In genomic region chr1:223429313-223429731, GRCh38 we compare ENCODE assay signal across 16 cellular contexts. TPM values are rescaled to one million over a fixed set of nuclear protein-coding genes. Genes with fewer than 3 reads are reported as not detected.
DNase-seq lines count a peak whose midpoint lies in the region; ATAC-seq and TF ChIP-seq lines count a peak whose summit lies in the region.
"Had no signal": no experiment of that assay in that cellular context is flagged by ENCODE, and none has a peak within 500 bp of the region (broad histone marks: within the 10 kb centered on the region; RNA-seq: fewer than 3 reads in every experiment).

No MANE protein-coding gene starts in this region.

- peak overlapping the region in 1 of 4 donors; percentile 43 for H3K27ac ChIP-seq in transverse colon

- H3K36me3 Mint-ChIP-seq in HFFc6 (ENCODE audit: low read depth) (no peaks in the 10 kb centered on the region), WTC11 (no peaks in the 10 kb centered on the region), nephron progenitor cell (ENCODE audit: low read depth) (no peaks in the 10 kb centered on the region)
- H3K36me3 Mint-ChIP-seq: activated CD8-positive, alpha-beta memory T cell treated with anti-CD3 and anti-CD28 coated beads, Interleukin-2, amount 10 ng/mL, durations not matched to agents 7 days and 5 days; activated naive CD8-positive, alpha-beta T cell treated with anti-CD3 and anti-CD28 coated beads for 36 hours had no signal

- no peak for ATAC-seq in WTC11
- ATAC-seq: activated CD8-positive, alpha-beta memory T cell treated with anti-CD3 and anti-CD28 coated beads, Interleukin-2, amount 10 ng/mL, durations not matched to agents 7 days and 5 days had no signal

- POLR2A ChIA-PET in WTC11 (lab: Charles Lee): no interaction called here

- TF ChIP-seq CTCF in HFFc6 (IDR thresholded peaks at IDR 0.05): no peak
- TF ChIP-seq CTCF in transverse colon (IDR thresholded peaks at IDR 0.05): no peak
- TF ChIP-seq CTCF in WTC11 (IDR thresholded peaks at IDR 0.05): no peak
- TF ChIP-seq CTCF in nephron progenitor cell (IDR thresholded peaks at IDR 0.05): no peak

- H3K9me3 ChIP-seq in transverse colon: no peaks in the 10 kb centered on the region

- TF ChIP-seq EP300 in transverse colon (IDR thresholded peaks at IDR 0.05; ENCODE audit: low read depth): no peak

- H3K4me1 ChIP-seq in transverse colon: no peaks in the 10 kb centered on the region

- no peaks in the 10 kb centered on the region for H3K36me3 ChIP-seq in transverse colon

- TF ChIP-seq POLR2A in transverse colon (IDR thresholded peaks at IDR 0.05): no peak

- H3K27me3 ChIP-seq in transverse colon: no peaks in the 10 kb centered on the region

- no peak overlapping the region for H3K27ac Mint-ChIP-seq in HFFc6
- no peak overlapping the region for H3K27ac Mint-ChIP-seq in WTC11
- no peak overlapping the region for H3K27ac Mint-ChIP-seq in nephron progenitor cell
- H3K27ac Mint-ChIP-seq: activated CD8-positive, alpha-beta memory T cell treated with anti-CD3 and anti-CD28 coated beads, Interleukin-2, amount 10 ng/mL, durations not matched to agents 7 days and 5 days; activated naive CD8-positive, alpha-beta T cell treated with anti-CD3 and anti-CD28 coated beads for 36 hours had no signal

- H3K9me3 Mint-ChIP-seq in HFFc6 (no peaks in the 10 kb centered on the region), WTC11 (peaks cover 11% of the 10 kb centered on the region), nephron progenitor cell (peaks cover 5% of the 10 kb centered on the region)
- H3K9me3 Mint-ChIP-seq: activated naive CD8-positive, alpha-beta T cell treated with anti-CD3 and anti-CD28 coated beads for 36 hours had no signal

- H3K4me1 Mint-ChIP-seq in HFFc6 (ENCODE audit: low read depth): peaks cover 30% of the 10 kb centered on the region
- no peaks in the 10 kb centered on the region for H3K4me1 Mint-ChIP-seq in WTC11
- H3K4me1 Mint-ChIP-seq in nephron progenitor cell: peaks cover 7% of the 10 kb centered on the region
- H3K4me1 Mint-ChIP-seq: activated CD8-positive, alpha-beta memory T cell treated with anti-CD3 and anti-CD28 coated beads, Interleukin-2, amount 10 ng/mL, durations not matched to agents 7 days and 5 days; activated naive CD8-positive, alpha-beta T cell treated with anti-CD3 and anti-CD28 coated beads for 36 hours had no signal

- intact Hi-C loops in transverse colon (cut with DNase I; ENCODE audit: low total_unique reads): no loop called here

- DNase-seq in HFFc6 (peak; percentile 30), dedifferentiated amniotic fluid mesenchymal stem cell (ENCODE audit: extremely low spot score) (peak; percentile 22), kidney glomerular epithelial cell (lab: John Stamatoyannopoulos, UW) (peak; percentile 11), transverse colon (peak; percentile 10), WTC11 (ENCODE audit: low spot score) (no peak), Kasumi-1 (lab: John Stamatoyannopoulos, UW) (no peak), nephron progenitor cell (no peak)
- DNase-seq: activated CD8-positive, alpha-beta memory T cell treated with anti-CD3 and anti-CD28 coated beads, Interleukin-2, amount 10 ng/mL, durations not matched to agents 7 days and 5 days; activated naive CD8-positive, alpha-beta T cell treated with anti-CD3 and anti-CD28 coated beads for 36 hours; COR-L47; NCI-H1105 treated with DMSO at 0.1 percent for 48 hours; NCI-H69; SHP77 had no signal

- in situ Hi-C loops in transverse colon (cut with MboI; ENCODE audit: low pct_ligation_motif_present in 1 of 4, low pct_unique_long_range_greater_than_20kb in 1 of 4, low sequenced_read_pairs in 3 of 4): no loop called here

- H3K4me3 Mint-ChIP-seq in HFFc6 (no peak overlapping the region), WTC11 (no peak overlapping the region), nephron progenitor cell (no peak overlapping the region)
- H3K4me3 Mint-ChIP-seq: activated CD8-positive, alpha-beta memory T cell treated with anti-CD3 and anti-CD28 coated beads, Interleukin-2, amount 10 ng/mL, durations not matched to agents 7 days and 5 days; activated naive CD8-positive, alpha-beta T cell treated with anti-CD3 and anti-CD28 coated beads for 36 hours had no signal

- H3K4me3 ChIP-seq in transverse colon: no peak overlapping the region

- WGBS in transverse colon (ENCODE audit: low coverage in 1 of 2), 2 donors: 58% methylated on average over 2 of the region's 2 CpGs; no CpG with 5 or more reads in 1 of the 2 donors

- CTCF ChIA-PET in WTC11 (lab: Charles Lee): no interaction called here

- H3K27me3 Mint-ChIP-seq in HFFc6 (ENCODE audit: insufficient read depth): peaks cover 11% of the 10 kb centered on the region
- no peaks in the 10 kb centered on the region; the same call in 1 of the 2 replicates for H3K27me3 Mint-ChIP-seq in WTC11 (ENCODE audit: low read depth)
- H3K27me3 Mint-ChIP-seq in nephron progenitor cell (ENCODE audit: low read depth, poor library complexity): no peaks in the 10 kb centered on the region
- H3K27me3 Mint-ChIP-seq: activated naive CD8-positive, alpha-beta T cell treated with anti-CD3 and anti-CD28 coated beads for 36 hours had no signal

TF ChIP-seq in WTC11, 78 proteins besides CTCF, POLR2A, EP300 and RAD21 (continues in another document):
- TF ChIP-seq AFF4 (CRISPR knock-in tag; IDR thresholded peaks at IDR 0.05; ENCODE audit: borderline replicate concordance): no peak
- TF ChIP-seq JAZF1 (CRISPR knock-in tag; IDR thresholded peaks at IDR 0.05): no peak
- no peak for TF ChIP-seq SMAD3 (CRISPR knock-in tag; IDR thresholded peaks at IDR 0.05; ENCODE audit: borderline replicate concordance)
- TF ChIP-seq IRF1 (CRISPR knock-in tag; IDR thresholded peaks at IDR 0.05): no peak
- no peak for TF ChIP-seq GABPB1 (CRISPR knock-in tag; IDR thresholded peaks at IDR 0.05)
- TF ChIP-seq TEAD4 (CRISPR knock-in tag; IDR thresholded peaks at IDR 0.05): no peak
- no peak for TF ChIP-seq EMX1 (CRISPR knock-in tag; IDR thresholded peaks at IDR 0.05)
- TF ChIP-seq ZNF425 (CRISPR knock-in tag; conservative IDR thresholded peaks at IDR 0.05): no peak
- no peak for TF ChIP-seq RELA (CRISPR knock-in tag; IDR thresholded peaks at IDR 0.05; ENCODE audit: borderline replicate concordance)

RNA-seq across cellular contexts. Expression of gene CCDC185, which starts 36.1 kb away (rescaled TPM):
- not detected for total RNA-seq in HFFc6 (2021; fragmentation: NEBNext Ultra II Directional; extraction: Animal tissue kit (Norgen Biotek cat#: 25700))
- total RNA-seq in transverse colon: not detected
- total RNA-seq in WTC11 (2021): not detected in 3 replicates
- total RNA-seq: activated CD8-positive, alpha-beta memory T cell treated with anti-CD3 and anti-CD28 coated beads, Interleukin-2, amount 10 ng/mL, durations not matched to agents 7 days and 5 days; activated naive CD8-positive, alpha-beta T cell treated with anti-CD3 and anti-CD28 coated beads for 36 hours; dermis microvascular lymphatic vessel endothelial cell; lower leg skin; subcutaneous adipose tissue had no signal

Comparison
In these comparisons a context has a peak if more than half of its experiments do, and no peak if none do; other contexts are left out.
1. DNase-seq: peak in HFFc6 (single experiment), dedifferentiated amniotic fluid mesenchymal stem cell (single experiment), kidney glomerular epithelial cell (single experiment) and transverse colon (single experiment); none in WTC11 (single experiment), Kasumi-1 (0 of 2) and nephron progenitor cell (single experiment).